ENCODE assay signal across 10 cellular contexts in genomic region chr15:52308446-52309153, GRCh38. TPM values are rescaled to one million over a fixed set of nuclear protein-coding genes. Genes with fewer than 3 reads are reported as not detected.
DNase-seq lines count a peak whose midpoint lies in the region; ATAC-seq lines count a peak whose summit lies in the region.
"Had no signal": no experiment of that assay in that cellular context is flagged by ENCODE, and none has a peak within 500 bp of the region (broad histone marks: within the 10 kb centered on the region; RNA-seq: fewer than 3 reads in every experiment).

No MANE protein-coding gene starts in this region.

- H4K91ac ChIP-seq in neuronal stem cell (ENCODE audit: low read depth, low read length, poor library complexity) = no peak overlapping the region

- no peak overlapping the region for H3K14ac ChIP-seq in neuronal stem cell (ENCODE audit: low read length)

- no peak overlapping the region for H2BK120ac ChIP-seq in neuronal stem cell (ENCODE audit: low read depth, low read length)

- H2BK12ac ChIP-seq in neuronal stem cell (ENCODE audit: low read length) = no peak overlapping the region

- no peak overlapping the region for H2AK5ac ChIP-seq in neuronal stem cell (ENCODE audit: low read depth, low read length)

- intact Hi-C loops in posterior cingulate gyrus (cut with DNase I) = no loop called here

- H3K4me1 ChIP-seq in neuronal stem cell (ENCODE audit: control insufficient read depth in 2 of 2, insufficient read depth in 1 of 2, low read depth in 1 of 2, low read length in 2 of 2) = peaks cover 0 to 4% of the 10 kb centered on the region in 2 donors

- DNase-seq in neuronal stem cell (ENCODE audit: low spot score) (no peak), DMS53 treated with DMSO at 0.1 percent for 48 hours (lab: John Stamatoyannopoulos, UW; ENCODE audit: unreplicated experiment) (no peak), posterior cingulate gyrus (no peak), SHP77 (lab: John Stamatoyannopoulos, UW) (no peak)
- no peak for DNase-seq in activated naive CD4-positive, alpha-beta T cell treated with anti-CD3 and anti-CD28 coated beads, Interleukin-2, amount 50 U/mL, for 16 hours

- H2BK15ac ChIP-seq in neuronal stem cell (ENCODE audit: low read length) = no peak overlapping the region

- peaks cover 1 to 18% of the 10 kb centered on the region in 2 donors for H3K36me3 ChIP-seq in neuronal stem cell (replicated peaks in 1 of 2; ENCODE audit: control insufficient read depth in 2 of 2, insufficient read depth in 2 of 2, low read length in 2 of 2)

- H3K27me3 ChIP-seq in neuronal stem cell (ENCODE audit: control insufficient read depth in 3 of 3, insufficient read depth in 3 of 3, low read depth in 1 of 3, low read length in 3 of 3) = no peaks in the 10 kb centered on the region
- H3K27me3 ChIP-seq: neutrophil had no signal

- peak overlapping the region in 1 of 2 donors; percentile 37 for H3K4me3 ChIP-seq in neuronal stem cell (ENCODE audit: low read length in 2 of 2)
- H3K4me3 ChIP-seq: coronary artery had no signal

- no peak overlapping the region for H3K23ac ChIP-seq in neuronal stem cell (ENCODE audit: low read depth, low read length, poor library complexity)

- no peak overlapping the region for H2BK5ac ChIP-seq in neuronal stem cell (ENCODE audit: low read length)

- H3K27ac ChIP-seq in neuronal stem cell (replicated peaks; ENCODE audit: low read length) = no peak overlapping the region
- H3K27ac ChIP-seq: coronary artery, neutrophil had no signal

- H3K4me2 ChIP-seq in neuronal stem cell (ENCODE audit: insufficient read depth, low read length, poor library complexity, severe bottlenecking) = no peak overlapping the region

- WGBS in neuronal stem cell (ENCODE audit: extremely low coverage in 2 of 2, insufficient read length in 2 of 2, insufficient replicate concordance in 1 of 2), 2 donors = no CpG with 5 or more reads among the region's 8 CpGs

- no peak overlapping the region for H2AFZ ChIP-seq in neuronal stem cell (ENCODE audit: low read length)

- no peaks in the 10 kb centered on the region for H3K9me3 ChIP-seq in neuronal stem cell (replicated peaks in 1 of 2; ENCODE audit: control insufficient read depth in 2 of 2, insufficient read depth in 1 of 2, low read depth in 1 of 2, low read length in 2 of 2)
- H3K9me3 ChIP-seq: neutrophil had no signal

- H4K8ac ChIP-seq in neuronal stem cell (ENCODE audit: low read depth, low read length) = no peak overlapping the region

- peak overlapping the region; percentile 81 for H3K18ac ChIP-seq in neuronal stem cell (ENCODE audit: low read length)

- no peak overlapping the region for H3K4ac ChIP-seq in neuronal stem cell (ENCODE audit: low read length)

- peak overlapping the region; percentile 63 for H3K9ac ChIP-seq in neuronal stem cell (ENCODE audit: low read depth, low read length, poor library complexity)

- no peaks in the 10 kb centered on the region for H3K79me1 ChIP-seq in neuronal stem cell (ENCODE audit: low read depth, low read length)

- peak; percentile 66 for ATAC-seq in GM18909 (IDR thresholded peaks at IDR 0.05; ENCODE audit: poor library complexity, unreplicated experiment)
- peak; percentile 54 for ATAC-seq in GM21786 (IDR thresholded peaks at IDR 0.05; ENCODE audit: unreplicated experiment)
- peak; percentile 60 for ATAC-seq in HG03521 (IDR thresholded peaks at IDR 0.05; ENCODE audit: unreplicated experiment)

RNA-seq across cellular contexts. Expression of gene MYO5C, which starts 13.0 kb away (rescaled TPM):
- 4.4 TPM for polyA plus RNA-seq in neuronal stem cell (2013, experiment 1 of 2)
- 4.4 TPM for polyA plus RNA-seq in neuronal stem cell (2013, experiment 2 of 2)
